Comparison of ENCODE assay signal across 13 cellular contexts in genomic region chr3:71395927-71396695, GRCh38.
A peak's percentile ranks its signal among the peaks of the same experiment; 100 is the strongest.
DNase-seq lines count a peak whose midpoint lies in the region; ATAC-seq, FAIRE-seq and TF ChIP-seq lines count a peak whose summit lies in the region.
"Had no signal": no experiment of that assay in that cellular context is flagged by ENCODE, and none has a peak within 500 bp of the region (broad histone marks: within the 10 kb centered on the region; RNA-seq: fewer than 3 reads in every experiment).

No MANE protein-coding gene starts in this region.

- H3K27me3 Mint-ChIP-seq in stimulated activated naive CD8-positive, alpha-beta T cell treated with anti-CD3 and anti-CD28 coated beads, Interleukin-15, Interleukin-2, amounts not matched to agents 100 ng/mL and 50 ng/mL, for 24 hours, result no peaks in the 10 kb centered on the region
- H3K27me3 Mint-ChIP-seq in activated naive CD8-positive, alpha-beta T cell treated with anti-CD3 and anti-CD28 coated beads for 36 hours, result no peaks in the 10 kb centered on the region
- no peaks in the 10 kb centered on the region for H3K27me3 Mint-ChIP-seq in progenitor cell of endocrine pancreas

- no peak overlapping the region for H3K4me3 ChIP-seq in keratinocyte (ENCODE audit: control insufficient read depth in 2 of 3, extremely low read depth in 1 of 3, insufficient read depth in 2 of 3, low read depth in 1 of 3, low read length in 3 of 3)
- H3K4me3 ChIP-seq: coronary artery, skin epidermis had no signal

- dilution Hi-C loops in keratinocyte (cut with MboI; ENCODE audit: extremely low pct_ligation_motif_present, low sequenced_read_pairs), result no loop called here

- no peak for DNase-seq in stimulated activated naive CD8-positive, alpha-beta T cell treated with anti-CD3 and anti-CD28 coated beads, Interleukin-15, Interleukin-2, amounts not matched to agents 100 U/mL and 50 U/mL, for 24 hours
- DNase-seq in activated naive CD8-positive, alpha-beta T cell treated with anti-CD3 and anti-CD28 coated beads for 36 hours, result no peak
- DNase-seq in keratinocyte (ENCODE audit: low read depth, low spot score) (no peak), progenitor cell of endocrine pancreas (ENCODE audit: low spot score, unreplicated experiment) (no peak)
- DNase-seq in activated CD4-positive, alpha-beta T cell treated with anti-CD3 and anti-CD28 coated beads for 4 hours, result no peak
- DNase-seq: activated CD8-positive, alpha-beta memory T cell treated with anti-CD3 and anti-CD28 coated beads, Interleukin-2, amount 10 ng/mL, durations not matched to agents 7 days and 5 days; C1 segment of cervical spinal cord; GOT3 had no signal

- TF ChIP-seq CTCF in keratinocyte (optimal IDR thresholded peaks at IDR 0.05 in 1 of 3, IDR thresholded peaks at IDR 0.05 in 1 of 3, conservative IDR thresholded peaks at IDR 0.05 in 1 of 3; ENCODE audit: extremely low read depth in 1 of 3, insufficient read depth in 2 of 3, low read length in 3 of 3) (no peak), progenitor cell of endocrine pancreas (IDR thresholded peaks at IDR 0.05; ENCODE audit: unreplicated experiment) (no peak)

- peaks cover 95% of the 10 kb centered on the region for H3K4me1 Mint-ChIP-seq in stimulated activated naive CD8-positive, alpha-beta T cell treated with anti-CD3 and anti-CD28 coated beads, Interleukin-15, Interleukin-2, amounts not matched to agents 100 ng/mL and 50 ng/mL, for 24 hours (ENCODE audit: low read depth)
- peaks cover 79% of the 10 kb centered on the region for H3K4me1 Mint-ChIP-seq in activated naive CD8-positive, alpha-beta T cell treated with anti-CD3 and anti-CD28 coated beads for 36 hours
- H3K4me1 Mint-ChIP-seq in progenitor cell of endocrine pancreas (ENCODE audit: low read depth), result peaks cover 37% of the 10 kb centered on the region

- H3K4me2 ChIP-seq in keratinocyte (ENCODE audit: control insufficient read depth, extremely low read depth, insufficient read depth, low read depth, low read length), result no peak overlapping the region

- peaks cover 4% of the 10 kb centered on the region for H3K4me1 ChIP-seq in keratinocyte (ENCODE audit: control insufficient read depth, extremely low read depth, insufficient read depth, low read length)

- H3K27ac Mint-ChIP-seq in stimulated activated naive CD8-positive, alpha-beta T cell treated with anti-CD3 and anti-CD28 coated beads, Interleukin-15, Interleukin-2, amounts not matched to agents 100 ng/mL and 50 ng/mL, for 24 hours, result peak overlapping the region; percentile 74
- H3K27ac Mint-ChIP-seq in activated naive CD8-positive, alpha-beta T cell treated with anti-CD3 and anti-CD28 coated beads for 36 hours, result peak overlapping the region; percentile 86
- H3K27ac Mint-ChIP-seq in progenitor cell of endocrine pancreas, result no peak overlapping the region
- H3K27ac Mint-ChIP-seq: activated CD8-positive, alpha-beta memory T cell treated with anti-CD3 and anti-CD28 coated beads, Interleukin-2, amount 10 ng/mL, durations not matched to agents 7 days and 5 days had no signal

- no peaks in the 10 kb centered on the region for H3K79me2 ChIP-seq in keratinocyte (ENCODE audit: control insufficient read depth, insufficient read depth, low read length)

- H3K36me3 Mint-ChIP-seq in stimulated activated naive CD8-positive, alpha-beta T cell treated with anti-CD3 and anti-CD28 coated beads, Interleukin-15, Interleukin-2, amounts not matched to agents 100 ng/mL and 50 ng/mL, for 24 hours (ENCODE audit: low read depth), result no peaks in the 10 kb centered on the region
- H3K36me3 Mint-ChIP-seq in activated naive CD8-positive, alpha-beta T cell treated with anti-CD3 and anti-CD28 coated beads for 36 hours, result peaks cover 17% of the 10 kb centered on the region
- H3K36me3 Mint-ChIP-seq in progenitor cell of endocrine pancreas (ENCODE audit: insufficient read depth), result no peaks in the 10 kb centered on the region

- H2AFZ ChIP-seq in keratinocyte (ENCODE audit: control insufficient read depth, low read length), result no peak overlapping the region

- no peak overlapping the region for H3K27ac ChIP-seq in keratinocyte (ENCODE audit: control insufficient read depth, insufficient read depth, low read length)
- H3K27ac ChIP-seq: coronary artery had no signal

- no peaks in the 10 kb centered on the region for H3K9me3 ChIP-seq in keratinocyte (ENCODE audit: control insufficient read depth, low read depth, low read length)

- no peaks in the 10 kb centered on the region for H4K20me1 ChIP-seq in keratinocyte (ENCODE audit: control insufficient read depth, extremely low read depth, insufficient read depth, low read length)

- no peaks in the 10 kb centered on the region for H3K27me3 ChIP-seq in keratinocyte (ENCODE audit: control insufficient read depth, extremely low read depth, insufficient read depth, low read length)

- no peaks in the 10 kb centered on the region for H3K9me1 ChIP-seq in keratinocyte (ENCODE audit: control insufficient read depth, extremely low read depth, insufficient read depth, low read length)

- no peak overlapping the region for H3K4me3 Mint-ChIP-seq in stimulated activated naive CD8-positive, alpha-beta T cell treated with anti-CD3 and anti-CD28 coated beads, Interleukin-15, Interleukin-2, amounts not matched to agents 100 ng/mL and 50 ng/mL, for 24 hours
- no peak overlapping the region for H3K4me3 Mint-ChIP-seq in activated naive CD8-positive, alpha-beta T cell treated with anti-CD3 and anti-CD28 coated beads for 36 hours
- H3K4me3 Mint-ChIP-seq in progenitor cell of endocrine pancreas (ENCODE audit: low read depth), result no peak overlapping the region
- H3K4me3 Mint-ChIP-seq: activated CD8-positive, alpha-beta memory T cell treated with anti-CD3 and anti-CD28 coated beads, Interleukin-2, amount 10 ng/mL, durations not matched to agents 7 days and 5 days had no signal

- no peaks in the 10 kb centered on the region for H3K9me3 Mint-ChIP-seq in stimulated activated naive CD8-positive, alpha-beta T cell treated with anti-CD3 and anti-CD28 coated beads, Interleukin-15, Interleukin-2, amounts not matched to agents 100 ng/mL and 50 ng/mL, for 24 hours
- peaks cover 3% of the 10 kb centered on the region for H3K9me3 Mint-ChIP-seq in activated naive CD8-positive, alpha-beta T cell treated with anti-CD3 and anti-CD28 coated beads for 36 hours
- H3K9me3 Mint-ChIP-seq in progenitor cell of endocrine pancreas (ENCODE audit: low read depth), result no peaks in the 10 kb centered on the region

- H3K36me3 ChIP-seq in keratinocyte (ENCODE audit: control insufficient read depth in 2 of 2, extremely low read depth in 1 of 2, insufficient read depth in 2 of 2, low read length in 2 of 2), result no peaks in the 10 kb centered on the region

- ATAC-seq in stimulated activated naive CD8-positive, alpha-beta T cell treated with anti-CD3 and anti-CD28 coated beads, Interleukin-15, Interleukin-2, amounts not matched to agents 100 U/mL and 50 U/mL, for 24 hours, result no peak
- no peak for ATAC-seq in GM19328 (IDR thresholded peaks at IDR 0.05; ENCODE audit: unreplicated experiment)
- ATAC-seq in HG03135 (IDR thresholded peaks at IDR 0.05; ENCODE audit: unreplicated experiment), result no peak
- ATAC-seq: activated CD8-positive, alpha-beta memory T cell treated with anti-CD3 and anti-CD28 coated beads, Interleukin-2, amount 10 ng/mL, durations not matched to agents 7 days and 5 days had no signal

- no peak overlapping the region for H3K9ac ChIP-seq in keratinocyte (ENCODE audit: control insufficient read depth, extremely low read depth, insufficient read depth, low read length)

- peak; percentile 32 for FAIRE-seq in keratinocyte (lab: Jason Lieb, UNC)
